Comparison of ENCODE assay signal across 23 cellular contexts in the genomic region with DNA sequence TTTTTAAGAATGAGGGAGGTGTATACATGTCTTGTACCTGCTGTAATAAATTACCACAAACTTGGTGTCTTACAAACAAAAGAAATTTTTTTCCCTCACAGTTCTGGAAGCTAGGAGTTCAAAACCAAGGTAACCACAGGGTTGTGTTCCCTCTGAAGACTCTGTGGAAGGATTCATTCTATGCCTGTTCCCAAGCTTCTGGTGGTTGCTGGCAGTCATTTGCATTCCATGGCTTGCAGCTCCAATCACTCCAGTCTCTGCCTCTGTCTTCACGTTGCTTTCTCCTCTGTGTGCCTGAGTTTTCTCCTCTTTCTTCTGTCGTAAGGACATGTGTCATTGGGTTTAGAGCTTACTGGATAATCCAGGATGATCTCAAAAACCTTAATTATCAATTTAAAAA.
"Had no signal": no experiment of that assay in that cellular context is flagged by ENCODE, and none has a peak within 500 bp of the region (broad histone marks: within the 10 kb centered on the region; RNA-seq: fewer than 3 reads in every experiment).

No MANE protein-coding gene starts in this region.

- H3K4me1 Mint-ChIP-seq: activated naive CD8-positive, alpha-beta T cell treated with anti-CD3 and anti-CD28 coated beads, Interleukin-2, amount 10 ng/mL, durations not matched to agents 7 days and 5 days; brain; memory B cell had no signal

- H3K4me1 ChIP-seq: esophagus muscularis mucosa, right lobe of liver, transverse colon, uterus had no signal

- H3K9me3 ChIP-seq: esophagus muscularis mucosa, right lobe of liver, transverse colon, uterus had no signal

- DNase-seq: activated CD4-positive, alpha-beta T cell treated with anti-CD3 and anti-CD28 coated beads, Interleukin-2, amount 50 U/mL, for 48 hours; activated effector memory CD4-positive, alpha-beta T cell treated with Interleukin-2 at 50 U/mL for 16 hours; activated naive CD4-positive, alpha-beta T cell treated with anti-CD3 and anti-CD28 coated beads for 36 hours; activated naive CD8-positive, alpha-beta T cell treated with anti-CD3 and anti-CD28 coated beads, Interleukin-2, amount 10 ng/mL, durations not matched to agents 7 days and 5 days; activated T-cell treated with anti-CD3 and anti-CD28 coated beads, Interleukin-2, amount 50 U/mL, for 48 hours; amygdala; dermis blood vessel endothelial cell; effector memory CD4-positive, alpha-beta T cell; hypothalamus; left cardiac atrium; nephron progenitor cell; occipital lobe; right lobe of liver; stimulated activated CD4-positive, alpha-beta T cell treated with anti-CD3 and anti-CD28 coated beads, Interleukin-2, amount 100 ng/mL, for 24 hours; stimulated activated CD8-positive, alpha-beta memory T cell treated with anti-CD3 and anti-CD28 coated beads, Interleukin-4, amount 100 ng/mL, for 48 hours; stimulated activated naive B cell treated with anti-CD40 and anti-IgM and Interleukin-4, amounts not matched to agents 10 μg/mL and 1 μg/mL and 100 μg/mL, for 72 hours; T-helper 1 cell; transverse colon; uterus had no signal

- H3K9me3 Mint-ChIP-seq: activated naive CD4-positive, alpha-beta T cell treated with anti-CD3 and anti-CD28 coated beads for 36 hours; memory B cell had no signal

- H3K27ac Mint-ChIP-seq: activated naive CD4-positive, alpha-beta T cell treated with anti-CD3 and anti-CD28 coated beads for 36 hours; activated naive CD8-positive, alpha-beta T cell treated with anti-CD3 and anti-CD28 coated beads, Interleukin-2, amount 10 ng/mL, durations not matched to agents 7 days and 5 days; brain; memory B cell; nephron progenitor cell; stimulated activated naive B cell treated with anti-CD40 and anti-IgM and Interleukin-4, amounts not matched to agents 10 μg/mL and 1 μg/mL and 100 μg/mL, for 72 hours had no signal

- H3K27me3 ChIP-seq: esophagus muscularis mucosa, right lobe of liver, transverse colon, uterus had no signal

- ATAC-seq: left cardiac atrium; right lobe of liver; stimulated activated naive B cell treated with anti-CD40 and anti-IgM and Interleukin-4, amounts not matched to agents 10 μg/mL and 1 μg/mL and 100 μg/mL, for 72 hours had no signal

- H3K4me3 Mint-ChIP-seq: activated naive CD4-positive, alpha-beta T cell treated with anti-CD3 and anti-CD28 coated beads for 36 hours; activated naive CD8-positive, alpha-beta T cell treated with anti-CD3 and anti-CD28 coated beads, Interleukin-2, amount 10 ng/mL, durations not matched to agents 7 days and 5 days; brain; memory B cell; nephron progenitor cell; stimulated activated naive B cell treated with anti-CD40 and anti-IgM and Interleukin-4, amounts not matched to agents 10 μg/mL and 1 μg/mL and 100 μg/mL, for 72 hours had no signal

- H3K27ac ChIP-seq: esophagus muscularis mucosa, right lobe of liver, skin epidermis, transverse colon, uterus had no signal

- H3K36me3 ChIP-seq: right lobe of liver, transverse colon, uterus had no signal

- H3K27me3 Mint-ChIP-seq: activated naive CD8-positive, alpha-beta T cell treated with anti-CD3 and anti-CD28 coated beads, Interleukin-2, amount 10 ng/mL, durations not matched to agents 7 days and 5 days had no signal

- H3K36me3 Mint-ChIP-seq: activated naive CD8-positive, alpha-beta T cell treated with anti-CD3 and anti-CD28 coated beads, Interleukin-2, amount 10 ng/mL, durations not matched to agents 7 days and 5 days; brain; memory B cell had no signal

- H3K4me3 ChIP-seq: esophagus muscularis mucosa, right lobe of liver, skin epidermis, transverse colon, uterus had no signal
